18 cellular contexts compared by ENCODE assay signal in genomic region chr5:53334431-53334941, GRCh38.
DNase-seq lines count a peak whose midpoint lies in the region; ATAC-seq and TF ChIP-seq lines count a peak whose summit lies in the region.
"Had no signal": no experiment of that assay in that cellular context is flagged by ENCODE, and none has a peak within 500 bp of the region (broad histone marks: within the 10 kb centered on the region; RNA-seq: fewer than 3 reads in every experiment).

No MANE protein-coding gene starts in this region.

- no peaks in the 10 kb centered on the region for H3K27me3 ChIP-seq in right cardiac atrium (ENCODE audit: control insufficient read depth, insufficient read depth)
- H3K27me3 ChIP-seq: right lobe of liver had no signal

- no peak overlapping the region for H3K27ac ChIP-seq in right cardiac atrium (ENCODE audit: low read length)
- H3K27ac ChIP-seq: right lobe of liver, SK-N-MC had no signal

- no peaks in the 10 kb centered on the region for H3K9me3 ChIP-seq in right cardiac atrium (ENCODE audit: control insufficient read depth, low read length)
- H3K9me3 ChIP-seq: right lobe of liver had no signal

- ATAC-seq in right cardiac atrium: no peak
- no peak for ATAC-seq in left colon

- DNase-seq in ELR (ENCODE audit: low read depth) (peak; percentile 88), NOMO-1 treated with dmso at 0.1 percent for 144 hours (lab: John Stamatoyannopoulos, UW; ENCODE audit: unreplicated experiment) (peak; percentile 31), choroid plexus epithelial cell (ENCODE audit: low read depth) (peak; percentile 86), retinal pigment epithelial cell (ENCODE audit: low read depth) (peak; percentile 40), occipital lobe (lab: John Stamatoyannopoulos, UW) (no peak), right cardiac atrium (no peak), left colon (no peak)
- DNase-seq in activated naive CD4-positive, alpha-beta T cell treated with Interleukin-2 at 50 U/mL for 16 hours: no peak
- DNase-seq: activated B cell treated with CpG ODN at 0.5 μM for 24 hours; amygdala; CD8-positive, alpha-beta memory T cell; GF-D8; glutamatergic neuron; naive B cell; NCI-H1930; NCI-H748 treated with DMSO at 0.1 percent for 48 hours had no signal

- no peak for TF ChIP-seq CTCF in choroid plexus epithelial cell (conservative IDR thresholded peaks at IDR 0.05; ENCODE audit: low read depth, low read length)
- no peak for TF ChIP-seq CTCF in retinal pigment epithelial cell (conservative IDR thresholded peaks at IDR 0.05; ENCODE audit: low read depth, low read length)

- WGBS in right cardiac atrium: 86% methylated on average over 4 of the region's 4 CpGs

- intact Hi-C loops in right cardiac atrium (cut with DNase I): no loop called here
- intact Hi-C loops in left colon (cut with DNase I, micrococcal nuclease): no loop called here

- H3K4me3 ChIP-seq in choroid plexus epithelial cell (ENCODE audit: low read depth, low read length) (no peak overlapping the region), retinal pigment epithelial cell (ENCODE audit: low read length) (no peak overlapping the region), right cardiac atrium (ENCODE audit: low read length) (no peak overlapping the region)
- H3K4me3 ChIP-seq: right lobe of liver, SK-N-MC had no signal

- no peaks in the 10 kb centered on the region for H3K4me1 ChIP-seq in right cardiac atrium (ENCODE audit: control insufficient read depth, insufficient read depth, low read length)

Comparison
In these comparisons a context has a peak if more than half of its experiments do, and no peak if none do; other contexts are left out.
1. DNase-seq: peak in ELR (single experiment), NOMO-1 treated with dmso at 0.1 percent for 144 hours (single experiment), choroid plexus epithelial cell (single experiment) and retinal pigment epithelial cell (single experiment); none in activated naive CD4-positive, alpha-beta T cell treated with Interleukin-2 at 50 U/mL for 16 hours (single experiment), occipital lobe (single experiment), right cardiac atrium (0 of 3) and left colon (0 of 2).